7 cellular contexts compared by ENCODE assay signal in the genomic region with DNA sequence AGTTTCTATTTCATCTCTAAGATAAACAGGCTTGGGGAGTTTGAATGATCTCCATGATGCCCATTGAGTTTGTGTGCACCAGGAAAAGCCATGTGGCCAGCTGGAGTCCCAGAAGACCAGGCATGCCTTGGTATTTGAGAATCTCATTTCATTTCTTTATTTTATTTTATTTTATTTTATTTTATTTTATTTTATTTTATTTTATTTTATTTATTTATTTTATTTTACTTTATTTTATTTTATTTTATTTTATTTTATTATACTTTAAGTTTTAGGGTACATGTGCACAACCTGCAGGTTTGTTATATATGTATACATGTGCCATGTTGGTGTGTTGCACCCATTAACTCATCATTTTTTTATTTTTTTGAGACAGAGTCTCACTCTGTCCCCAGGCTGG. TPM values are rescaled to one million over a fixed set of nuclear protein-coding genes. Genes with fewer than 3 reads are reported as not detected.
"Had no signal": no experiment of that assay in that cellular context is flagged by ENCODE, and none has a peak within 500 bp of the region (broad histone marks: within the 10 kb centered on the region; RNA-seq: fewer than 3 reads in every experiment).

No MANE protein-coding gene starts in this region.

RNA-seq across cellular contexts. Expression of gene MRAP2, which starts 51.1 kb away (rescaled TPM):
- total RNA-seq: activated naive CD4-positive, alpha-beta T cell treated with anti-CD3 and anti-CD28 coated beads for 36 hours; activated naive CD4-positive, alpha-beta T cell treated with anti-CD3 and anti-CD28 coated beads, Interleukin-2, amount 50 U/mL, for 72 hours; activated naive CD8-positive, alpha-beta T cell treated with anti-CD3 and anti-CD28 coated beads for 36 hours; activated naive CD8-positive, alpha-beta T cell treated with anti-CD3 and anti-CD28 coated beads, Interleukin-2, amount 10 ng/mL, durations not matched to agents 7 days and 5 days; activated T-cell treated with anti-CD3 and anti-CD28 coated beads, Interleukin-2, amount 50 U/mL, for 4 hours; activated T-cell treated with anti-CD3 and anti-CD28 coated beads, Interleukin-2, amount 50 U/mL, for 72 hours; activated T-helper 1 cell treated with anti-CD3 and anti-CD28 coated beads, Interleukin-12 subunit alpha, Interleukin-12 subunit beta, Interleukin-2, Interleukin-4 antibody, amounts not matched to agents 30 ng/mL and 10 ng/mL and 1 ng/mL, durations not matched to agents 14 hours and 24 hours and 36 hours had no signal
